1 cellular context compared by ENCODE assay signal in genomic region chr3:50260942-50261441, GRCh38.
TF ChIP-seq lines count a peak whose summit lies in the region.

No MANE protein-coding gene starts in this region.

TF ChIP-seq in HepG2, 621 proteins besides CTCF, POLR2A, EP300 and RAD21 (continued from another document):
- TF ChIP-seq ZNF564 (CRISPR knock-in tag; IDR thresholded peaks at IDR 0.05) (no peak), TERF1 (CRISPR knock-in tag; IDR thresholded peaks at IDR 0.05) (peak; percentile 30; the same call in 1 of the 2 replicates), BCL6 (CRISPR knock-in tag; IDR thresholded peaks at IDR 0.05) (no peak), AGO2 (optimal IDR thresholded peaks at IDR 0.05; ENCODE audit: low read depth, low read length) (peak; percentile 13), ZNF24 (IDR thresholded peaks at IDR 0.05) (no peak), MEIS2 (CRISPR knock-in tag; IDR thresholded peaks at IDR 0.05) (no peak; the same call in 1 of the 2 replicates), RXRA (CRISPR knock-in tag; IDR thresholded peaks at IDR 0.05) (no peak), ZNF263 (CRISPR knock-in tag; IDR thresholded peaks at IDR 0.05) (peak; percentile 64; the same call in 1 of the 2 replicates), ZNF639 (CRISPR knock-in tag; conservative IDR thresholded peaks at IDR 0.05) (no peak), XBP1 (CRISPR knock-in tag; IDR thresholded peaks at IDR 0.05) (no peak), SOX13 (IDR thresholded peaks at IDR 0.05) (no peak), SOX13 (CRISPR knock-in tag; conservative IDR thresholded peaks at IDR 0.05 in 1 of 2, IDR thresholded peaks at IDR 0.05 in 1 of 2) (no peak), ZNF143 (CRISPR knock-in tag; IDR thresholded peaks at IDR 0.05) (no peak)
